ENCODE assay signal across 9 cellular contexts in the genomic region with DNA sequence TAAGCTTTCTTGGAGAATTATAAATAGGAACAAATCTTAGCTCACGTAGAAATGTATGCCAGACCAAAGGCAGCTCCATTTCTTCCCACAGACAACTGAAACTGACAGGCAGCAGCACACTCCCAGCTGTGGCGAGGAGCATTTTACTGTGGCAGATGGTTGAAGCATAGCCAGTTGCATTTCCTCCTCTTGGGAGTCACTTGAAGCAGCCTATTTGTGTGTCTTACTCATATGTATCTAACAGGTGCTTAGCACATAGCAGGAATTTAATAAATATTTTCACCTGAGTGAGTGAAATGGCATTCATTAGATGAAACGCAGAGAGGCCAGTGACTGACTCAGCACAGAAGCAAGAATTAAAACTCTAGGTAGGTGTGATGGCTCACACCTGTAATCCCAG. TPM values are rescaled to one million over a fixed set of nuclear protein-coding genes. Genes with fewer than 3 reads are reported as not detected.
DNase-seq lines count a peak whose midpoint lies in the region; ATAC-seq and TF ChIP-seq lines count a peak whose summit lies in the region.
"Had no signal": no experiment of that assay in that cellular context is flagged by ENCODE, and none has a peak within 500 bp of the region (broad histone marks: within the 10 kb centered on the region; RNA-seq: fewer than 3 reads in every experiment).

No MANE protein-coding gene starts in this region.

- H3K4me1 Mint-ChIP-seq in chondrocyte (ENCODE audit: low read depth) (peaks cover 12% of the 10 kb centered on the region), natural killer cell (peaks cover 0 to 4% of the 10 kb centered on the region in 2 donors)

- TF ChIP-seq CTCF in chondrocyte (IDR thresholded peaks at IDR 0.05): no peak
- TF ChIP-seq CTCF in natural killer cell (IDR thresholded peaks at IDR 0.05): no peak

- DNase-seq in 8988T (peak; percentile 46), chondrocyte (ENCODE audit: low spot score) (no peak), natural killer cell (no peak), NCI-H187 treated with DMSO at 0.1 percent for 48 hours (lab: John Stamatoyannopoulos, UW) (no peak), SHP77 treated with DMSO at 0.1 percent for 48 hours (lab: John Stamatoyannopoulos, UW) (no peak)
- DNase-seq: ACHN had no signal

- peak overlapping the region; percentile 86 for H3K27ac Mint-ChIP-seq in chondrocyte (ENCODE audit: unreplicated experiment)
- H3K27ac Mint-ChIP-seq in natural killer cell: no peak overlapping the region

- H3K4me3 Mint-ChIP-seq in chondrocyte (ENCODE audit: unreplicated experiment): peak overlapping the region; percentile 52
- H3K4me3 Mint-ChIP-seq in natural killer cell: no peak overlapping the region

- ATAC-seq in GM19455 (IDR thresholded peaks at IDR 0.05; ENCODE audit: unreplicated experiment): peak; percentile 58
- ATAC-seq in HG03280 (IDR thresholded peaks at IDR 0.05; ENCODE audit: unreplicated experiment): peak; percentile 50
- no peak for ATAC-seq in natural killer cell
- ATAC-seq in GM18907 (IDR thresholded peaks at IDR 0.05; ENCODE audit: unreplicated experiment): no peak

- H3K27me3 Mint-ChIP-seq in chondrocyte (ENCODE audit: low read depth) (no peaks in the 10 kb centered on the region), natural killer cell (ENCODE audit: low read depth in 2 of 2) (no peaks in the 10 kb centered on the region)

- H3K36me3 Mint-ChIP-seq in chondrocyte (ENCODE audit: low read depth) (peaks cover 5% of the 10 kb centered on the region), natural killer cell (peaks cover 7% of the 10 kb centered on the region)

- intact Hi-C loops in natural killer cell (cut with micrococcal nuclease): no loop called here

- H3K9me3 Mint-ChIP-seq in chondrocyte (ENCODE audit: low read depth) (peaks cover 6% of the 10 kb centered on the region), natural killer cell (peaks cover 4 to 5% of the 10 kb centered on the region in 2 donors)

RNA-seq across cellular contexts. Expression of gene MTMR12, which starts 12.3 kb away (rescaled TPM):
- total RNA-seq in chondrocyte (19.0 to 20.4 TPM (median 19.8 TPM) in 3 replicates), natural killer cell (10 to 100 TPM; 36.9 to 47.7 (median 39.8) TPM)

Comparison
In these comparisons a context has a peak if more than half of its experiments do, and no peak if none do; other contexts are left out.
1. ATAC-seq: peak in GM19455 (single experiment) and HG03280 (single experiment); none in natural killer cell (0 of 3) and GM18907 (single experiment).